34 cellular contexts compared by ENCODE assay signal in the genomic region with DNA sequence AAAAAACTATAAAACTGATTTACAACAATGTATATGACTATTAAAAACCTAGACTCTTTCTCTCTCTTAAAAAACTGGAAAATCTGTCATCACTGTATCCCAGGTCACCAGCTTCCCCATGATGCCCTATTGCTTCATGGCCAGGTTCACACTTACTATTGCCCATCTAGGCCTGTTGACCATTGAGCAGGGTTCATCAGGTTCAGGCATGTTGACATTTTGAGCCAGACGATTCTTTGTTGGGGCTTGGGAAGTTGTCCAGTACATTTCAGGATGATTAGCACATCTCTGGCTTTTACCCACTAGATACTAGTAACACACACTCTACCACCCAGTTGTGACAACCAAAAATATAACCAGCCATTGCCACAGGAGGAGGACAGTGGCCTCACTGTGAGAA.
"Had no signal": no experiment of that assay in that cellular context is flagged by ENCODE, and none has a peak within 500 bp of the region (broad histone marks: within the 10 kb centered on the region; RNA-seq: fewer than 3 reads in every experiment).

No MANE protein-coding gene starts in this region.

- H3K36me3 ChIP-seq: breast epithelium, MG63, Peyer's patch, WERI-Rb-1 had no signal

- H3K27me3 ChIP-seq: body of pancreas, breast epithelium, MG63, Peyer's patch had no signal

- ATAC-seq: activated CD8-positive, alpha-beta memory T cell treated with anti-CD3 and anti-CD28 coated beads, Interleukin-2, amount 10 ng/mL, durations not matched to agents 7 days and 5 days; activated T-cell treated with anti-CD3 and anti-CD28 coated beads, Interleukin-2, amount 50 U/mL, for 72 hours; activated T-helper 17 cell treated with anti-CD3 and anti-CD28 coated beads, Interleukin-2, amount 50 U/mL, for 72 hours; body of pancreas; PC-3; Right ventricle myocardium inferior had no signal

- H3K4me3 ChIP-seq: body of pancreas, breast epithelium, MG63, Peyer's patch had no signal

- FAIRE-seq: astrocyte had no signal

- H3K9me3 ChIP-seq: body of pancreas, breast epithelium, MG63, Peyer's patch had no signal

- H3K27ac ChIP-seq: body of pancreas, breast epithelium, Peyer's patch, RWPE1, WERI-Rb-1 had no signal

- DNase-seq: activated CD4-positive, alpha-beta memory T cell treated with anti-CD3 and anti-CD28 coated beads, Interleukin-2, amount 10 ng/mL, durations not matched to agents 7 days and 5 days; activated CD4-positive, alpha-beta T cell treated with anti-CD3 and anti-CD28 coated beads for 1 hour; activated CD4-positive, alpha-beta T cell treated with anti-CD3 and anti-CD28 coated beads for 48 hours; activated CD4-positive, CD25-positive, alpha-beta regulatory T cell; activated CD8-positive, alpha-beta memory T cell treated with anti-CD3 and anti-CD28 coated beads for 24 hours; activated CD8-positive, alpha-beta memory T cell treated with anti-CD3 and anti-CD28 coated beads, Interleukin-2, amount 10 ng/mL, durations not matched to agents 7 days and 5 days; activated effector memory CD4-positive, alpha-beta T cell treated with anti-CD3 and anti-CD28 coated beads, Interleukin-2, amount 50 U/mL, for 16 hours; activated naive CD4-positive, alpha-beta T cell treated with Interleukin-2 at 50 U/mL for 16 hours; activated naive CD8-positive, alpha-beta T cell treated with anti-CD3 and anti-CD28 coated beads, Interleukin-2, amount 10 ng/mL, durations not matched to agents 7 days and 5 days; activated T-cell treated with anti-CD3 and anti-CD28 coated beads, Interleukin-2, amount 50 U/mL, for 1 hour; activated T-cell treated with anti-CD3 and anti-CD28 coated beads, Interleukin-2, amount 50 U/mL, for 72 hours; body of pancreas; caudate nucleus; Kasumi-1; KG1; MG63; NCI-H1048; NCI-H1105 treated with DMSO at 0.1 percent for 48 hours; NCI-H1436; NCI-H1694; NCI-H1930; NCI-H2081 treated with DMSO at 0.1 percent for 48 hours; NCI-H226; NCI-H524 treated with DMSO at 0.1 percent for 48 hours; PC-3; Peyer's patch; SW 1271; T1000; WERI-Rb-1 had no signal

- H3K4me1 ChIP-seq: body of pancreas, breast epithelium, Peyer's patch had no signal
